Comparison of ENCODE assay signal across 9 cellular contexts in the genomic region with DNA sequence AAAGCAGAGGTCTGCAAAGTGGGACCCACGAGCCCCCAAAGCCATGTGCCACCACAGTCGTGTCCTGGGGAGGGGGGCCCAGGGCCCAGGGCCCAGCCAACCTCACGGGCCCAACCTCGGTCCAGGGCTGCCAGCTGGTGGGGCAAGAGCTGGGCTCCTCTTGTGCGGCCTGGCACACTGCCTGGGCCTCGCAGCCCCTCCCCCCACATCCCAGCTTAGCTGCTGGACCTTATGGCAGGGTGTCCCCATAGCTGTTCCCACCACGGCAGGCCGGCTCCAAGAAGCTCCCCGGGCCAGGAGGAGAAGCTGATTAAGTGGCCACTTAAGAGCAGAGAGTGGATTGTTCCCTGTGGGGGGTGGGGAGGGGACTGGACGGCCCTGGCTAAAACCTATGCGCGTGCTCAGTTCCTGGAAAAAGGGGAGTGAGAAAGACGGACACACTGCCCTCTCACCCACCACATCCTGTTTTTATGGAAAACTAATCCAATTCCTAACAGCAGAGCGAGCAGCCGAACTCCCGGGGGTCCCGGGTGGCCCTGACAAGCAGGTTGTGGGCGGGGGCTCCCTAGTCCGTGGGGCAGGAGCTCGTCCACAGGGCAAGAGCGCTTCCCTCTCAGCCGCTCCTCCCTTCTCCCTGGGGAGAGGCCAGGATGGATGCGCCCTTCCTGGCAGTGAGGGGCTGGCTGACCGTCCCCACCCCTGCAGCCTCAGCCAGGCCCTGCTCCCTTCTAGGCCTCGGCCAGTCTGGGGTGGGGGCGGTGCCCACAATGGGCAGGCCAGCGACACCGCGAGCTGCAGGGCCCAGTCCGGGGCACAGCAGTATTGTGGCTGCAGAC. TPM values are rescaled to one million over a fixed set of nuclear protein-coding genes. Genes with fewer than 3 reads are reported as not detected.
DNase-seq lines count a peak whose midpoint lies in the region; ATAC-seq, FAIRE-seq and TF ChIP-seq lines count a peak whose summit lies in the region.
"Had no signal": no experiment of that assay in that cellular context is flagged by ENCODE, and none has a peak within 500 bp of the region (broad histone marks: within the 10 kb centered on the region; RNA-seq: fewer than 3 reads in every experiment).

No MANE protein-coding gene starts in this region.

- peaks cover 87% of the 10 kb centered on the region for H3K79me2 ChIP-seq in fibroblast of lung (ENCODE audit: control insufficient read depth, insufficient read depth, low read length)

- in situ Hi-C loops in GM13977 (cut with MboI; ENCODE audit: low pct_unique_long_range_greater_than_20kb, low sequenced_read_pairs, unreplicated experiment): no loop called here

- peak overlapping the region; percentile 51 for H3K4me2 ChIP-seq in fibroblast of lung (ENCODE audit: extremely low read depth, insufficient read depth, low read length)

- H3K9ac ChIP-seq in fibroblast of lung (ENCODE audit: insufficient read depth, low read length): peak overlapping the region; percentile 21

- TF ChIP-seq CTCF in BE2C (IDR thresholded peaks at IDR 0.05; ENCODE audit: low read depth, low read length): no peak
- no peak for TF ChIP-seq CTCF in fibroblast of lung (conservative IDR thresholded peaks at IDR 0.05 in 1 of 2, IDR thresholded peaks at IDR 0.05 in 1 of 2; ENCODE audit: low read depth in 1 of 2, low read length in 2 of 2)
- no peak for TF ChIP-seq CTCF in pancreas (IDR thresholded peaks at IDR 0.05)
- TF ChIP-seq CTCF in GM13977 (IDR thresholded peaks at IDR 0.05; ENCODE audit: extremely low read depth, insufficient read depth, missing control alignments): no peak

- H2AFZ ChIP-seq in fibroblast of lung (ENCODE audit: low read length): no peak overlapping the region

- DNase-seq in BE2C (peak; percentile 53), NCI-H82 treated with DMSO at 0.1 percent for 48 hours (lab: John Stamatoyannopoulos, UW; ENCODE audit: unreplicated experiment) (peak; percentile 89), fibroblast of lung (ENCODE audit: low read depth in 2 of 2) (peak; percentile 71 to 87), pancreas (peak in 4 of 6 donors; percentile 40 to 84 (median 68)), GM19240 (ENCODE audit: insufficient read length, low spot score) (no peak), LoVo (ENCODE audit: low spot score) (no peak), GM13977 (ENCODE audit: low spot score) (no peak)
- DNase-seq: NCI-H1105 treated with DMSO at 0.1 percent for 48 hours had no signal

- WGBS in pancreas, 2 donors: 50 to 64% methylated on average over 30 of the region's 30 CpGs

- no peak for FAIRE-seq in pancreas (lab: Jason Lieb, UNC)

- H3K27me3 ChIP-seq in BE2C (peaks cover 11% of the 10 kb centered on the region), fibroblast of lung (ENCODE audit: control insufficient read depth, insufficient read depth, low read length) (no peaks in the 10 kb centered on the region), pancreas (no peaks in the 10 kb centered on the region)

- ATAC-seq in pancreas: peak in 2 of 4 donors; percentile 6 to 14
- no peak for ATAC-seq in GM21526 (IDR thresholded peaks at IDR 0.05; ENCODE audit: low FRiP score, unreplicated experiment)

- H3K4me3 ChIP-seq in BE2C (ENCODE audit: low read depth, low read length) (no peak overlapping the region), fibroblast of lung (replicated peaks in 1 of 4; ENCODE audit: control extremely low read depth in 1 of 4, insufficient read depth in 1 of 4, low read depth in 3 of 4, low read length in 4 of 4) (peak overlapping the region in 2 of 4 experiments; percentile 15 to 35), pancreas (no peak overlapping the region)

- no peaks in the 10 kb centered on the region for H4K20me1 ChIP-seq in fibroblast of lung (ENCODE audit: control insufficient read depth, extremely low read depth, insufficient read depth, low read length)

- H3K27ac ChIP-seq in fibroblast of lung (ENCODE audit: insufficient read depth, low read length) (peak overlapping the region; percentile 57), pancreas (peak overlapping the region; percentile 25 to 78 (median 56))

- H3K4me1 ChIP-seq in BE2C (peaks cover 25% of the 10 kb centered on the region), fibroblast of lung (ENCODE audit: control insufficient read depth, extremely low read depth, insufficient read depth, low read length) (peaks cover 45% of the 10 kb centered on the region), pancreas (peaks cover 0 to 6% (median 0%) of the 10 kb centered on the region in 3 donors)

- intact Hi-C loops in pancreas (cut with DNase I): no loop called here

- H3K36me3 ChIP-seq in BE2C: no peaks in the 10 kb centered on the region
- peaks cover 5% of the 10 kb centered on the region for H3K36me3 ChIP-seq in fibroblast of lung (ENCODE audit: control insufficient read depth, insufficient read depth, low read length)
- H3K36me3 ChIP-seq in pancreas: no peaks in the 10 kb centered on the region

- H3K9me3 ChIP-seq in BE2C: no peaks in the 10 kb centered on the region
- no peaks in the 10 kb centered on the region for H3K9me3 ChIP-seq in fibroblast of lung (ENCODE audit: control insufficient read depth, insufficient read depth, low read depth, low read length)
- no peaks in the 10 kb centered on the region for H3K9me3 ChIP-seq in pancreas

RNA-seq across cellular contexts. Expression of a gene that starts 16.8 kb away (rescaled TPM):
- polyA plus RNA-seq in BE2C (2012; ENCODE audit: insufficient read depth, insufficient read length, low read depth): 21.7 TPM
- total RNA-seq in fibroblast of lung (135 and 313 TPM in 2 replicates), pancreas (10 to 100 TPM; 16.3 to 72.0 (median 23.9) TPM)
- polyA plus RNA-seq in fibroblast of lung (94.5 and 126 TPM in 2 replicates), pancreas (100 to 1,000 TPM; 189 to 255 TPM)
- polyA plus RNA-seq in fibroblast of lung (2012): 184 and 260 TPM in 2 replicates
- polyA minus RNA-seq in fibroblast of lung (ENCODE audit: low replicate concordance): 1,099 and 1,312 TPM in 2 replicates

RNA-seq across cellular contexts. Expression of a gene that starts 35.3 kb away (rescaled TPM):
- polyA plus RNA-seq in BE2C (2012; ENCODE audit: insufficient read depth, insufficient read length, low read depth): 27.8 TPM
- total RNA-seq in fibroblast of lung (0.77 and 3.6 TPM in 2 replicates), pancreas (1 to 10 TPM in 4 of 6 donors, under 1 TPM in 2; 0.12 to 1.8 (median 1.4) TPM)
- polyA plus RNA-seq in fibroblast of lung (1.3 and 4.5 TPM in 2 replicates), pancreas (under 1 TPM; 0.30 to 0.35 TPM)
- polyA plus RNA-seq in fibroblast of lung (2012): 4.2 and 19.0 TPM in 2 replicates
- 4.7 and 23.7 TPM in 2 replicates for polyA minus RNA-seq in fibroblast of lung (ENCODE audit: low replicate concordance)

RNA-seq across cellular contexts. Expression of a gene that starts 43.5 kb away (rescaled TPM):
- polyA plus RNA-seq in BE2C (2012; ENCODE audit: insufficient read depth, insufficient read length, low read depth): 391 TPM
- total RNA-seq in fibroblast of lung: 50.3 and 95.6 TPM in 2 replicates
- polyA plus RNA-seq in fibroblast of lung: 39.2 and 57.6 TPM in 2 replicates
- 155 and 232 TPM in 2 replicates for polyA plus RNA-seq in fibroblast of lung (2012)
- polyA minus RNA-seq in fibroblast of lung (ENCODE audit: low replicate concordance): 62.8 and 64.3 TPM in 2 replicates
- total RNA-seq in pancreas: 10 to 100 TPM; 38.8 to 85.4 (median 61.6) TPM
- 10 to 100 TPM; 82.7 to 88.2 TPM for polyA plus RNA-seq in pancreas

Comparison
In these comparisons a context has a peak if more than half of its experiments do, and no peak if none do; other contexts are left out.
1. DNase-seq: peak in BE2C (single experiment), NCI-H82 treated with DMSO at 0.1 percent for 48 hours (single experiment), fibroblast of lung (2 of 2) and pancreas (4 of 6); none in GM19240 (single experiment), LoVo (single experiment) and GM13977 (single experiment).